In genomic region chr9:33388110-33388994, GRCh38 we compare ENCODE assay signal across 26 cellular contexts. TPM values are rescaled to one million over a fixed set of nuclear protein-coding genes. Genes with fewer than 3 reads are reported as not detected.
A peak's percentile ranks its signal among the peaks of the same experiment; 100 is the strongest.
DNase-seq lines count a peak whose midpoint lies in the region; ATAC-seq and TF ChIP-seq lines count a peak whose summit lies in the region.
"Had no signal": no experiment of that assay in that cellular context is flagged by ENCODE, and none has a peak within 500 bp of the region (broad histone marks: within the 10 kb centered on the region; RNA-seq: fewer than 3 reads in every experiment).

No MANE protein-coding gene starts in this region.

- peak overlapping the region in 2 of 3 experiments; percentile 7 to 19 for H3K4me3 Mint-ChIP-seq in nephron
- H3K4me3 Mint-ChIP-seq: activated CD4-positive, alpha-beta memory T cell treated with anti-CD3 and anti-CD28 coated beads, Interleukin-2, amount 10 ng/mL, durations not matched to agents 7 days and 5 days; CD8-positive, alpha-beta memory T cell; stimulated activated naive B cell treated with anti-CD40 and anti-IgM and Interleukin-4, amounts not matched to agents 10 μg/mL and 1 μg/mL and 100 μg/mL, for 72 hours; type B pancreatic cell had no signal

- TF ChIP-seq POLR2A in body of pancreas (IDR thresholded peaks at IDR 0.05), result no peak

- 76 to 88% methylated on average over 15 of the region's 15 CpGs for WGBS in body of pancreas, 2 donors

- intact Hi-C loops in left ventricle myocardium superior (cut with micrococcal nuclease), result no loop called here
- intact Hi-C loops in body of pancreas (cut with DNase I), result no loop called here

- DNase-seq in left ventricle myocardium superior (peak; percentile 17), right atrium auricular region (ENCODE audit: low spot score) (no peak), body of pancreas (peak; percentile 48 to 70 (median 65)), GM10248 (ENCODE audit: extremely low spot score) (no peak), EL (no peak)
- DNase-seq: activated CD4-positive, alpha-beta memory T cell treated with anti-CD3 and anti-CD28 coated beads, Interleukin-2, amount 10 ng/mL, durations not matched to agents 7 days and 5 days; activated naive CD4-positive, alpha-beta T cell treated with anti-CD3 and anti-CD28 coated beads, Interleukin-2, amount 50 U/mL, for 16 hours; CD8-positive, alpha-beta memory T cell; DMS153; hippocampal formation; IMR-90; mesenchymal stem cell; NCI-H1048; NCI-H187 treated with DMSO at 0.1 percent for 48 hours; NCI-H526; PC-9; stimulated activated naive B cell treated with anti-CD40 and anti-IgM and Interleukin-4, amounts not matched to agents 10 μg/mL and 1 μg/mL and 100 μg/mL, for 72 hours; T-helper 17 cell had no signal

- H3K9me3 ChIP-seq in right atrium auricular region, result no peaks in the 10 kb centered on the region
- no peaks in the 10 kb centered on the region for H3K9me3 ChIP-seq in body of pancreas
- H3K9me3 ChIP-seq in subcutaneous abdominal adipose tissue (ENCODE audit: control insufficient read depth in 5 of 5, low read length in 5 of 5), result no peaks in the 10 kb centered on the region

- H3K4me1 ChIP-seq in right atrium auricular region (peaks cover 0 to 26% of the 10 kb centered on the region in 2 donors), body of pancreas (peaks cover 50% of the 10 kb centered on the region), subcutaneous abdominal adipose tissue (ENCODE audit: control insufficient read depth in 5 of 5, insufficient read depth in 5 of 5, low read length in 5 of 5) (peaks cover 4 to 62% (median 47%) of the 10 kb centered on the region in 5 donors)

- peaks cover 3% of the 10 kb centered on the region for H3K27me3 Mint-ChIP-seq in nephron (ENCODE audit: low read depth)
- H3K27me3 Mint-ChIP-seq: activated CD4-positive, alpha-beta memory T cell treated with anti-CD3 and anti-CD28 coated beads, Interleukin-2, amount 10 ng/mL, durations not matched to agents 7 days and 5 days; type B pancreatic cell had no signal

- H3K9ac ChIP-seq in subcutaneous abdominal adipose tissue (ENCODE audit: low read length in 5 of 5), result no peak overlapping the region

- H3K27ac Mint-ChIP-seq in nephron, result peak overlapping the region; percentile 82 to 97 (median 91)
- H3K27ac Mint-ChIP-seq: activated CD4-positive, alpha-beta memory T cell treated with anti-CD3 and anti-CD28 coated beads, Interleukin-2, amount 10 ng/mL, durations not matched to agents 7 days and 5 days; CD8-positive, alpha-beta memory T cell; stimulated activated naive B cell treated with anti-CD40 and anti-IgM and Interleukin-4, amounts not matched to agents 10 μg/mL and 1 μg/mL and 100 μg/mL, for 72 hours; T-helper 17 cell; type B pancreatic cell had no signal

- no peaks in the 10 kb centered on the region for H3K36me3 Mint-ChIP-seq in nephron (ENCODE audit: low read depth)
- H3K36me3 Mint-ChIP-seq: CD8-positive, alpha-beta memory T cell; stimulated activated naive B cell treated with anti-CD40 and anti-IgM and Interleukin-4, amounts not matched to agents 10 μg/mL and 1 μg/mL and 100 μg/mL, for 72 hours; type B pancreatic cell had no signal

- H3K36me3 ChIP-seq in right atrium auricular region (no peaks in the 10 kb centered on the region), body of pancreas (replicated peaks in 1 of 2; ENCODE audit: insufficient read depth in 1 of 2, low read depth in 2 of 2) (no peaks in the 10 kb centered on the region), subcutaneous abdominal adipose tissue (ENCODE audit: control insufficient read depth in 5 of 5, insufficient read depth in 5 of 5, low read length in 5 of 5) (peaks cover 0 to 17% (median 5%) of the 10 kb centered on the region in 5 donors)

- H3K9me3 Mint-ChIP-seq in nephron, result no peaks in the 10 kb centered on the region
- H3K9me3 Mint-ChIP-seq: activated CD4-positive, alpha-beta memory T cell treated with anti-CD3 and anti-CD28 coated beads, Interleukin-2, amount 10 ng/mL, durations not matched to agents 7 days and 5 days; CD8-positive, alpha-beta memory T cell; stimulated activated naive B cell treated with anti-CD40 and anti-IgM and Interleukin-4, amounts not matched to agents 10 μg/mL and 1 μg/mL and 100 μg/mL, for 72 hours; type B pancreatic cell had no signal

- ATAC-seq in left ventricle myocardium superior (peak; percentile 43), body of pancreas (no peak), HG03045 (IDR thresholded peaks at IDR 0.05; ENCODE audit: unreplicated experiment) (no peak)
- ATAC-seq: activated CD4-positive, CD25-positive, alpha-beta regulatory T cell treated with anti-CD3 and anti-CD28 coated beads, Interleukin-2, amount 50 U/mL, for 24 hours; HCT116; stimulated activated naive B cell treated with anti-CD40 and anti-IgM and Interleukin-4, amounts not matched to agents 10 μg/mL and 1 μg/mL and 100 μg/mL, for 72 hours; T-helper 17 cell had no signal

- POLR2A ChIA-PET in GM10248 (lab: Yijun Ruan, JAX), result interaction anchor here (0.6 kb wide), 1 partner anchor 23 kb away, joined by 3 read pairs; no protein-coding TSS in a partner anchor

- H3K4me1 Mint-ChIP-seq in nephron, result peaks cover 36% of the 10 kb centered on the region
- H3K4me1 Mint-ChIP-seq: activated CD4-positive, alpha-beta memory T cell treated with anti-CD3 and anti-CD28 coated beads, Interleukin-2, amount 10 ng/mL, durations not matched to agents 7 days and 5 days; CD8-positive, alpha-beta memory T cell; stimulated activated naive B cell treated with anti-CD40 and anti-IgM and Interleukin-4, amounts not matched to agents 10 μg/mL and 1 μg/mL and 100 μg/mL, for 72 hours had no signal

- H3K27ac ChIP-seq in right atrium auricular region, result no peak overlapping the region
- peak overlapping the region in 1 of 4 donors; percentile 14 for H3K27ac ChIP-seq in body of pancreas
- peak overlapping the region; percentile 72 for H3K27ac ChIP-seq in subcutaneous abdominal adipose tissue (ENCODE audit: low read depth, low read length)
- H3K27ac ChIP-seq: PC-9 had no signal

- H3K27me3 ChIP-seq in right atrium auricular region (no peaks in the 10 kb centered on the region), body of pancreas (no peaks in the 10 kb centered on the region), subcutaneous abdominal adipose tissue (ENCODE audit: control insufficient read depth in 5 of 5, insufficient read depth in 4 of 5, low read length in 5 of 5) (no peaks in the 10 kb centered on the region)

- TF ChIP-seq CTCF in right atrium auricular region (IDR thresholded peaks at IDR 0.05) (no peak), body of pancreas (IDR thresholded peaks at IDR 0.05) (no peak), nephron (IDR thresholded peaks at IDR 0.05; ENCODE audit: unreplicated experiment in 3 of 3) (no peak), GM10248 (IDR thresholded peaks at IDR 0.05; ENCODE audit: control extremely low read depth, extremely low read depth, low read depth, missing control alignments) (no peak)

- H3K4me3 ChIP-seq in right atrium auricular region (no peak overlapping the region), body of pancreas (no peak overlapping the region), subcutaneous abdominal adipose tissue (ENCODE audit: low read depth in 1 of 5, low read length in 5 of 5) (no peak overlapping the region)
- H3K4me3 ChIP-seq: PC-9 had no signal

- CTCF ChIA-PET in GM10248 (lab: Yijun Ruan, JAX), result interaction anchor here (0.6 to 1.5 kb wide), 2 partner anchors 13 to 78 kb away, joined by 4 read pairs; no protein-coding TSS in a partner anchor

RNA-seq across cellular contexts. Expression of gene AQP7, which starts 14.0 kb away (rescaled TPM):
- 173 TPM for total RNA-seq in left ventricle myocardium superior
- 10 to 100 TPM; 58.4 to 74.9 TPM for total RNA-seq in right atrium auricular region
- 10 to 100 TPM in 1 of 2 donors, 1 to 10 TPM in 1; 4.2 to 29.7 TPM for total RNA-seq in body of pancreas
- total RNA-seq: bronchial epithelial cell; CD8-positive, alpha-beta memory T cell; IMR-90; pulmonary artery endothelial cell had no signal

RNA-seq across cellular contexts. Expression of gene AQP3, which starts 59.0 kb away (rescaled TPM):
- 14.8 TPM for total RNA-seq in left ventricle myocardium superior
- 100 to 1,000 TPM in 1 of 2 donors, 10 to 100 TPM in 1; 14.3 to 116 TPM for total RNA-seq in right atrium auricular region
- 10 to 100 TPM; 12.5 to 50.3 TPM for total RNA-seq in body of pancreas

Comparison
In these comparisons a context has a peak if more than half of its experiments do, and no peak if none do; other contexts are left out.
1. DNase-seq: peak in left ventricle myocardium superior (single experiment) and body of pancreas (4 of 4); none in right atrium auricular region (single experiment), GM10248 (single experiment) and EL (single experiment).